13 cellular contexts compared by ENCODE assay signal in the genomic region with DNA sequence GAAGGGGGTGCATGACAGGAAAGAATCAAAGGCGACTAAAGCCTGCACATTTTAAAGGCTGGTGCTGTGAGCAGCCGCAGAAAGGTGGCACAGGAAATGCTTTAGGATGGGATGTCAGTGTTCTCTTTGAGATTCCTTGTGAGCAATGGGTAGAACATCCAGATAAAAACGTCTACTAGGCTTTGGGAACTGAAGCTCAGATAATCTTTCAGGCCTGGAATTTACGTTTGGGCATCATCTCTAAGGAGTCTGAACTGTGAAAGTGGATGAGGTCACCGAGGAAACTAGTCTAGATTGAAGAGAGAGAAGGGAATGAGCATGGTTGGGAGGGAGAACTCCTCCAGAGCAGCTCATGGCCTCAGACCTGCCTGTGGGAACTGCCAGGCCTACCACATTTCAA.
DNase-seq lines count a peak whose midpoint lies in the region; ATAC-seq, FAIRE-seq and TF ChIP-seq lines count a peak whose summit lies in the region.
"Had no signal": no experiment of that assay in that cellular context is flagged by ENCODE, and none has a peak within 500 bp of the region (broad histone marks: within the 10 kb centered on the region; RNA-seq: fewer than 3 reads in every experiment).

No MANE protein-coding gene starts in this region.

- no peaks in the 10 kb centered on the region for H3K9me3 Mint-ChIP-seq in activated naive CD8-positive, alpha-beta T cell treated with anti-CD3 and anti-CD28 coated beads for 36 hours
- H3K9me3 Mint-ChIP-seq: neural progenitor cell had no signal

- H3K27me3 Mint-ChIP-seq in activated naive CD8-positive, alpha-beta T cell treated with anti-CD3 and anti-CD28 coated beads for 36 hours = no peaks in the 10 kb centered on the region

- no peak for FAIRE-seq in H54 (lab: Jason Lieb, UNC)
- FAIRE-seq: keratinocyte had no signal

- H3K36me3 Mint-ChIP-seq in activated naive CD8-positive, alpha-beta T cell treated with anti-CD3 and anti-CD28 coated beads for 36 hours = peaks cover 24% of the 10 kb centered on the region
- H3K36me3 Mint-ChIP-seq: neural progenitor cell had no signal

- peak; percentile 70 for DNase-seq in AG08395 (ENCODE audit: low spot score)
- DNase-seq in GM04504 (ENCODE audit: low read depth) = peak; percentile 31
- DNase-seq in activated naive CD8-positive, alpha-beta T cell treated with anti-CD3 and anti-CD28 coated beads for 36 hours = no peak
- DNase-seq in islet precursor cell = peak; percentile 83
- no peak for DNase-seq in DMS 273 treated with DMSO at 0.1 percent for 48 hours (lab: John Stamatoyannopoulos, UW)
- no peak for DNase-seq in H54 (ENCODE audit: insufficient read length, low spot score)
- no peak for DNase-seq in HUDEP-2 (lab: John Stamatoyannopoulos, UW; ENCODE audit: unreplicated experiment in 76 of 76)
- DNase-seq: caudate nucleus, Karpas-422, spleen had no signal

- TF ChIP-seq POLR2A in H54 (IDR thresholded peaks at IDR 0.05; ENCODE audit: low read depth, low read length) = no peak

- peak overlapping the region; percentile 69 for H3K27ac Mint-ChIP-seq in activated naive CD8-positive, alpha-beta T cell treated with anti-CD3 and anti-CD28 coated beads for 36 hours
- H3K27ac Mint-ChIP-seq: neural progenitor cell had no signal

- no peak overlapping the region for H3K4me3 Mint-ChIP-seq in activated naive CD8-positive, alpha-beta T cell treated with anti-CD3 and anti-CD28 coated beads for 36 hours
- H3K4me3 Mint-ChIP-seq: neural progenitor cell had no signal

- H3K4me1 Mint-ChIP-seq in activated naive CD8-positive, alpha-beta T cell treated with anti-CD3 and anti-CD28 coated beads for 36 hours = peaks cover 64% of the 10 kb centered on the region

- ATAC-seq in GM18519 (IDR thresholded peaks at IDR 0.05; ENCODE audit: low FRiP score, unreplicated experiment) = no peak

Comparison
In these comparisons a context has a peak if more than half of its experiments do, and no peak if none do; other contexts are left out.
1. DNase-seq: peak in AG08395 (single experiment), GM04504 (single experiment) and islet precursor cell (single experiment); none in activated naive CD8-positive, alpha-beta T cell treated with anti-CD3 and anti-CD28 coated beads for 36 hours (single experiment), DMS 273 treated with DMSO at 0.1 percent for 48 hours (single experiment), H54 (single experiment) and HUDEP-2 (0 of 76).